ENCODE assay signal across 30 cellular contexts in genomic region chr12:103599274-103599673, GRCh38. TPM values are rescaled to one million over a fixed set of nuclear protein-coding genes. Genes with fewer than 3 reads are reported as not detected.
"Had no signal": no experiment of that assay in that cellular context is flagged by ENCODE, and none has a peak within 500 bp of the region (broad histone marks: within the 10 kb centered on the region; RNA-seq: fewer than 3 reads in every experiment).

No MANE protein-coding gene starts in this region.

- H3K9me3 ChIP-seq: esophagus squamous epithelium had no signal

- H3K27ac ChIP-seq: brain microvascular endothelial cell, esophagus squamous epithelium, WERI-Rb-1 had no signal

- FAIRE-seq: astrocyte, bronchial epithelial cell, colon, frontal cortex had no signal

- H3K4me3 ChIP-seq: esophagus squamous epithelium had no signal

- H3K36me3 ChIP-seq: brain microvascular endothelial cell, esophagus squamous epithelium, WERI-Rb-1 had no signal

- DNase-seq: activated B cell treated with CpG ODN at 0.5 μM for 24 hours; activated CD4-positive, alpha-beta T cell treated with anti-CD3 and anti-CD28 coated beads for 48 hours; activated CD4-positive, alpha-beta T cell treated with anti-CD3 and anti-CD28 coated beads, Interleukin-2, amount 50 U/mL, for 1 hour; activated CD4-positive, alpha-beta T cell treated with anti-CD3 and anti-CD28 coated beads, Interleukin-2, amount 50 U/mL, for 48 hours; activated CD8-positive, alpha-beta memory T cell treated with anti-CD3 and anti-CD28 coated beads for 24 hours; activated CD8-positive, alpha-beta T cell treated with anti-CD3 and anti-CD28 coated beads for 36 hours; activated effector memory CD4-positive, alpha-beta T cell treated with Interleukin-2 at 50 U/mL for 16 hours; activated gamma-delta T cell treated with Interleukin-2 at 50 U/mL for 16 hours; activated naive CD4-positive, alpha-beta T cell treated with anti-CD3 and anti-CD28 coated beads, Interleukin-2, amount 50 U/mL, for 16 hours; activated naive CD4-positive, alpha-beta T cell treated with Interleukin-2 at 50 U/mL for 16 hours; activated T-cell treated with anti-CD3 and anti-CD28 coated beads, Interleukin-2, amount 50 U/mL, for 4 hours; amniotic stem cell; anterior cingulate cortex; brain microvascular endothelial cell; caudate nucleus; cortex of kidney; dermis blood vessel endothelial cell; effector CD4-positive, alpha-beta T cell; effector memory CD8-positive, alpha-beta T cell; erythroblast; esophagus squamous epithelium; head of caudate nucleus; T-helper 17 cell; T1000; WERI-Rb-1 had no signal

- H3K27me3 ChIP-seq: brain microvascular endothelial cell, esophagus squamous epithelium had no signal

- H3K4me1 ChIP-seq: esophagus squamous epithelium had no signal

RNA-seq across cellular contexts. Expression of gene STAB2, which starts 12.2 kb away (rescaled TPM):
- polyA plus RNA-seq: fibroblast of lung had no signal
